In genomic region chr1:19010503-19010902, GRCh38 we compare ENCODE assay signal across 9 cellular contexts. TPM values are rescaled to one million over a fixed set of nuclear protein-coding genes. Genes with fewer than 3 reads are reported as not detected.
DNase-seq lines count a peak whose midpoint lies in the region; ATAC-seq, FAIRE-seq and TF ChIP-seq lines count a peak whose summit lies in the region.
"Had no signal": no experiment of that assay in that cellular context is flagged by ENCODE, and none has a peak within 500 bp of the region (broad histone marks: within the 10 kb centered on the region; RNA-seq: fewer than 3 reads in every experiment).

No MANE protein-coding gene starts in this region.

- peaks cover 0 to 7% of the 10 kb centered on the region in 2 donors for H3K4me1 ChIP-seq in right atrium auricular region
- H3K4me1 ChIP-seq in GM12878 (ENCODE audit: control insufficient read depth, insufficient read depth, low read length) = peaks cover 6% of the 10 kb centered on the region
- peaks cover 38 to 57% of the 10 kb centered on the region in 2 donors for H3K4me1 ChIP-seq in mucosa of rectum (ENCODE audit: control insufficient read depth in 2 of 2, insufficient read depth in 2 of 2, low read length in 2 of 2)

- 13% methylated on average over 4 of the region's 4 CpGs for WGBS in GM12878 (ENCODE audit: insufficient coverage, insufficient replicate concordance, low lambda C conversion rate, missing lambda C conversion rate)

- RAD21 ChIA-PET in GM12878 (lab: Charles Lee; ENCODE audit: unreplicated experiment) = no interaction called here

- H3K79me2 ChIP-seq in GM12878 (ENCODE audit: control insufficient read depth, insufficient read depth, low read length) = no peaks in the 10 kb centered on the region

- H3K9me3 ChIP-seq in right atrium auricular region (no peaks in the 10 kb centered on the region), GM12878 (replicated peaks; ENCODE audit: control insufficient read depth, insufficient read depth, low read length) (no peaks in the 10 kb centered on the region), mucosa of rectum (ENCODE audit: control insufficient read depth in 2 of 2, low read length in 2 of 2) (no peaks in the 10 kb centered on the region)

- intact Hi-C loops in Right ventricle myocardium superior (cut with DNase I) (no loop called here), GM12878 (cut with micrococcal nuclease; ENCODE audit: unreplicated experiment) (no loop called here)

- SMC1A ChIA-PET in GM12878 (lab: Charles Lee; ENCODE audit: uncharacterized antibody, unreplicated experiment) = no interaction called here

- peak overlapping the region; percentile 67; the same call in 1 of the 2 replicates for H3K4me2 ChIP-seq in GM12878 (ENCODE audit: control insufficient read depth, insufficient read depth)

- TF ChIP-seq CTCF in right atrium auricular region (IDR thresholded peaks at IDR 0.05) (no peak), GM12878 (IDR thresholded peaks at IDR 0.05 in 2 of 3, conservative IDR thresholded peaks at IDR 0.05 in 1 of 3; ENCODE audit: control insufficient read depth in 2 of 3, extremely low read depth in 1 of 3, insufficient read depth in 1 of 3, low read depth in 3 of 3, low read length in 3 of 3) (no peak)

- CTCF ChIA-PET in GM12878 (lab: Yijun Ruan, JAX) = interaction anchor here (0.6 to 2.6 kb wide), 5 partner anchors 40 to 238 kb away, joined by 3 to 12 read pairs (median 3); no protein-coding TSS in a partner anchor

- TF ChIP-seq POLR2A in GM12878 (IDR thresholded peaks at IDR 0.05; ENCODE audit: low read depth, low read length) = no peak

- H3K4me3 ChIP-seq in right atrium auricular region (no peak overlapping the region), GM12878 (no peak overlapping the region), mucosa of rectum (ENCODE audit: low read length in 2 of 2) (peak overlapping the region; percentile 12 to 61)

- POLR2A ChIA-PET in GM12878 (lab: Charles Lee) = interaction anchor here (0.5 to 0.6 kb wide), 2 partner anchors 87 to 1472 kb away, joined by 3 to 4 read pairs; no protein-coding TSS in a partner anchor

- H3K27ac ChIP-seq in right atrium auricular region (peak overlapping the region; percentile 48 to 59), GM12878 (ENCODE audit: control insufficient read depth, insufficient read depth) (no peak overlapping the region), mucosa of rectum (ENCODE audit: low read depth in 2 of 2, low read length in 2 of 2) (peak overlapping the region; percentile 84 to 87), caudate nucleus (ENCODE audit: low read depth, low read length) (no peak overlapping the region)

- H4K20me1 ChIP-seq in GM12878 (ENCODE audit: control insufficient read depth, insufficient read depth) = no peaks in the 10 kb centered on the region

- TF ChIP-seq RAD21 in GM12878 (IDR thresholded peaks at IDR 0.05; ENCODE audit: insufficient read depth, low read depth, low read length) = no peak

- BruUV-seq in GM12878 (replicated peaks; lab: Mats Ljungman, UMichigan) = no TSS peak

- ATAC-seq in Right ventricle myocardium superior (ENCODE audit: poor library complexity) (no peak), GM12878 (no peak), GM21825 (IDR thresholded peaks at IDR 0.05; ENCODE audit: unreplicated experiment) (no peak)

- in situ Hi-C loops in GM12878 (cut with MboI) = no loop called here

- TF ChIP-seq EP300 in GM12878 (IDR thresholded peaks at IDR 0.05; ENCODE audit: borderline replicate concordance in 1 of 2, control insufficient read depth in 1 of 2, low read depth in 2 of 2, low read length in 2 of 2) = no peak

- H3K9ac ChIP-seq in GM12878 (ENCODE audit: control insufficient read depth, insufficient read depth, low read length) (no peak overlapping the region), mucosa of rectum (ENCODE audit: low read depth in 1 of 2, low read length in 2 of 2) (peak overlapping the region; percentile 56 to 63)

- H3K36me3 ChIP-seq in right atrium auricular region = no peaks in the 10 kb centered on the region
- H3K36me3 ChIP-seq in GM12878 (ENCODE audit: control insufficient read depth in 2 of 2, insufficient read depth in 2 of 2, low read length in 1 of 2) = no peaks in the 10 kb centered on the region
- H3K36me3 ChIP-seq in mucosa of rectum (ENCODE audit: control insufficient read depth in 2 of 2, insufficient read depth in 2 of 2, low read length in 2 of 2) = no peaks in the 10 kb centered on the region

- no peak overlapping the region for H2AFZ ChIP-seq in GM12878 (ENCODE audit: control insufficient read depth, low read depth, low read length)

- FAIRE-seq in GM12878 (lab: Jason Lieb, UNC) = no peak

- DNase-seq in right atrium auricular region (ENCODE audit: low spot score) (no peak), Right ventricle myocardium superior (no peak), GM12878 (ENCODE audit: low read depth, low spot score) (no peak), HuH-7 (ENCODE audit: low spot score) (no peak), anterior cingulate cortex (lab: John Stamatoyannopoulos, UW) (no peak), caudate nucleus (lab: John Stamatoyannopoulos, UW) (no peak)
- DNase-seq: NCI-H1436 had no signal

- H3K27me3 ChIP-seq in right atrium auricular region (no peaks in the 10 kb centered on the region), GM12878 (replicated peaks in 1 of 2; ENCODE audit: control insufficient read depth in 2 of 2, insufficient read depth in 2 of 2, low read length in 1 of 2) (no peaks in the 10 kb centered on the region; a peak in 2 of 4 replicates), mucosa of rectum (ENCODE audit: control insufficient read depth in 2 of 2, insufficient read depth in 2 of 2, low read length in 2 of 2) (no peaks in the 10 kb centered on the region)

TF ChIP-seq in GM12878, 131 proteins besides CTCF, POLR2A, EP300 and RAD21 (continues in another document):
- TF ChIP-seq NR2C2 (IDR thresholded peaks at IDR 0.05; ENCODE audit: borderline replicate concordance, control insufficient read depth, insufficient read length, low read depth) (no peak), TAF1 (IDR thresholded peaks at IDR 0.05; ENCODE audit: borderline replicate concordance, low read depth, low read length) (no peak), ZNF687 (IDR thresholded peaks at IDR 0.05) (no peak), EGR1 (IDR thresholded peaks at IDR 0.05; ENCODE audit: borderline replicate concordance in 1 of 2, low read depth in 2 of 2, low read length in 2 of 2) (no peak), CHD2 (IDR thresholded peaks at IDR 0.05; ENCODE audit: borderline replicate concordance, low read depth, low read length) (no peak)
- TF ChIP-seq, protein P1, sequence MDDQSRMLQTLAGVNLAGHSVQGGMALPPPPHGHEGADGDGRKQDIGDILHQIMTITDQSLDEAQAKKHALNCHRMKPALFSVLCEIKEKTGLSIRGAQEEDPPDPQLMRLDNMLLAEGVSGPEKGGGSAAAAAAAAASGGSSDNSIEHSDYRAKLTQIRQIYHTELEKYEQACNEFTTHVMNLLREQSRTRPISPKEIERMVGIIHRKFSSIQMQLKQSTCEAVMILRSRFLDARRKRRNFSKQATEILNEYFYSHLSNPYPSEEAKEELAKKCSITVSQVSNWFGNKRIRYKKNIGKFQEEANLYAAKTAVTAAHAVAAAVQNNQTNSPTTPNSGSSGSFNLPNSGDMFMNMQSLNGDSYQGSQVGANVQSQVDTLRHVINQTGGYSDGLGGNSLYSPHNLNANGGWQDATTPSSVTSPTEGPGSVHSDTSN (IDR thresholded peaks at IDR 0.05; ENCODE audit: insufficient replicate concordance, low read depth, low read length) = no peak

RNA-seq across cellular contexts. Expression of gene IFFO2, which starts 54.0 kb away (rescaled TPM):
- total RNA-seq in right atrium auricular region = 10 to 100 TPM in 1 of 2 donors, 1 to 10 TPM in 1; 2.3 to 14.0 TPM
- 4.4 TPM for total RNA-seq in Right ventricle myocardium superior
- 9.6 and 13.0 TPM in 2 replicates for total RNA-seq in GM12878 (2013; cell fraction: nucleolus; rRNA removed)
- total RNA-seq in GM12878 (2014; rRNA removed) = 15.0 and 16.0 TPM in 2 replicates
- 7.7 and 8.1 TPM in 2 replicates for total RNA-seq in GM12878 (2014; rRNA removed; fragmentation: Illumina TruSeq; extraction: Trizol)
- total RNA-seq in GM12878 (2021) = 18.4 and 20.5 TPM in 2 replicates
- 3.6 TPM for polyA plus RNA-seq in GM12878 (2011; ENCODE audit: low read depth)
- polyA plus RNA-seq in GM12878 (2011; rRNA removed) = 2.7 and 5.7 TPM in 2 replicates
- 14.6 and 20.7 TPM in 2 replicates for polyA plus RNA-seq in GM12878 (2011; cell fraction: cytosol; rRNA removed)
- 10.7 and 12.4 TPM in 2 replicates for polyA plus RNA-seq in GM12878 (2011; cell fraction: nucleus; rRNA removed)
- polyA plus RNA-seq in GM12878 (2012) = 8.3 and 8.4 TPM in 2 replicates
- polyA plus RNA-seq in GM12878 (2014; fragmentation: Illumina TruSeq; extraction: Trizol) = 8.6 and 9.1 TPM in 2 replicates
- 1 to 10 TPM; 1.2 to 1.9 TPM for polyA plus RNA-seq in GM12878 (2014; fragmentation: Nextera tagmentation; extraction: Ambion mirVana)
- 11.1 and 14.9 TPM in 2 replicates for polyA plus RNA-seq in GM12878 (2014; rRNA removed)
- polyA plus RNA-seq in GM12878 (2016; fragmentation: Nextera tagmentation; extraction: Ambion mirVana) = 1 to 10 TPM; 2.8 to 5.5 TPM
- polyA minus RNA-seq in GM12878 (2011; rRNA and poly(A)+ RNA removed) = 10.1 and 13.3 TPM in 2 replicates
- polyA minus RNA-seq in GM12878 (2011; cell fraction: cytosol; rRNA and poly(A)+ RNA removed) = 5.2 and 7.2 TPM in 2 replicates
- polyA minus RNA-seq in GM12878 (2011; cell fraction: nucleus; rRNA and poly(A)+ RNA removed) = 1.3 and 3.7 TPM in 2 replicates

Comparison
In these comparisons a context has a peak if more than half of its experiments do, and no peak if none do; other contexts are left out.
1. H3K27ac ChIP-seq: peak in right atrium auricular region (2 of 2) and mucosa of rectum (2 of 2); none in GM12878 (single experiment) and caudate nucleus (single experiment).
2. H3K4me3 ChIP-seq: peak in mucosa of rectum (2 of 2); none in right atrium auricular region (0 of 2) and GM12878 (single experiment).